ENCODE assay signal across 19 cellular contexts in the genomic region with DNA sequence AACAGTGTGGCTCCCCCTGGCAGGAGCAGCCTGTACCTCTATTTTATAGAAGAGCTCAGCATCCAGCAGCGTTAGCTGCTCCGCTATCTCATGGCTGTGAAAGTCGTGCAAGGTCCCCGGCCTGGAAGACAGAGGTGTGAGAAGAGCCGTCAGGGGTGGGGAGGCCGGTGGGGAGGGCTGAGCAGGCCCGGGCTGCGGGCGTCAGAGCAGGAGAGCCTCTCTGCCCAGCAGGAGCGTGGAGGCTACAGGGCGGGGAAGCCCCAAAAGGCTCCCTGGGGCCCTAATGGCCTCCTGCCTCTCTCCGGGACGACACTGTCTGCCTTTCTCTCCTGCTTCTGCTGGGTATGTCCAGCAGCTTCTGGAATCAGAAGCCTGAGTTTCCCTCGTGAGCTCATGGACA. TPM values are rescaled to one million over a fixed set of nuclear protein-coding genes. Genes with fewer than 3 reads are reported as not detected.
DNase-seq lines count a peak whose midpoint lies in the region; ATAC-seq and TF ChIP-seq lines count a peak whose summit lies in the region.
"Had no signal": no experiment of that assay in that cellular context is flagged by ENCODE, and none has a peak within 500 bp of the region (broad histone marks: within the 10 kb centered on the region; RNA-seq: fewer than 3 reads in every experiment).

No MANE protein-coding gene starts in this region.

- H3K27me3 ChIP-seq in right atrium auricular region, result no peaks in the 10 kb centered on the region
- H3K27me3 ChIP-seq: BE2C had no signal

- H3K9me3 ChIP-seq in right atrium auricular region, result no peaks in the 10 kb centered on the region
- H3K9me3 ChIP-seq: BE2C had no signal

- TF ChIP-seq CTCF in right atrium auricular region (IDR thresholded peaks at IDR 0.05), result no peak
- TF ChIP-seq CTCF in endothelial cell (IDR thresholded peaks at IDR 0.05; ENCODE audit: unreplicated experiment), result no peak

- H3K36me3 Mint-ChIP-seq in T-cell (peaks cover 26% of the 10 kb centered on the region), endothelial cell (ENCODE audit: low read depth, unreplicated experiment) (peaks cover 70% of the 10 kb centered on the region)
- peaks cover 86% of the 10 kb centered on the region for H3K36me3 Mint-ChIP-seq in stimulated activated memory B cell treated with anti-CD40 and anti-IgM and Interleukin-4, amounts not matched to agents 10 μg/mL and 1 μg/mL and 100 μg/mL, for 72 hours

- ATAC-seq in Right ventricle myocardium superior (ENCODE audit: poor library complexity), result no peak
- ATAC-seq in T-cell (replicated peaks in 1 of 4), result no peak
- no peak for ATAC-seq in stimulated activated memory B cell treated with anti-CD40 and anti-IgM and Interleukin-4, amounts not matched to agents 10 μg/mL and 1 μg/mL and 100 μg/mL, for 72 hours
- no peak for ATAC-seq in HG02623 (IDR thresholded peaks at IDR 0.05; ENCODE audit: unreplicated experiment)
- ATAC-seq: HepG2, Panc1 had no signal

- intact Hi-C loops in Right ventricle myocardium superior (cut with DNase I), result no loop called here

- POLR2A ChIA-PET in T-cell (lab: Charles Lee), result interaction anchor here in 1 of 2 donors (0.6 kb wide), 1 partner anchor 765 kb away, joined by 4 read pairs; no protein-coding TSS in a partner anchor

- H3K27me3 Mint-ChIP-seq in T-cell (no peaks in the 10 kb centered on the region), endothelial cell (ENCODE audit: unreplicated experiment) (peaks cover 37% of the 10 kb centered on the region)
- H3K27me3 Mint-ChIP-seq in stimulated activated memory B cell treated with anti-CD40 and anti-IgM and Interleukin-4, amounts not matched to agents 10 μg/mL and 1 μg/mL and 100 μg/mL, for 72 hours, result no peaks in the 10 kb centered on the region

- H3K4me1 ChIP-seq in right atrium auricular region, result peaks cover 0 to 23% of the 10 kb centered on the region in 2 donors
- H3K4me1 ChIP-seq: BE2C had no signal

- H3K4me3 ChIP-seq in right atrium auricular region, result no peak overlapping the region

- H3K36me3 ChIP-seq in right atrium auricular region, result peaks cover 38% of the 10 kb centered on the region

- H3K27ac Mint-ChIP-seq in T-cell (peak overlapping the region; percentile 22 to 79), endothelial cell (ENCODE audit: unreplicated experiment) (no peak overlapping the region)
- peak overlapping the region; percentile 79 for H3K27ac Mint-ChIP-seq in stimulated activated memory B cell treated with anti-CD40 and anti-IgM and Interleukin-4, amounts not matched to agents 10 μg/mL and 1 μg/mL and 100 μg/mL, for 72 hours

- DNase-seq in right atrium auricular region (ENCODE audit: low spot score) (no peak), Right ventricle myocardium superior (no peak), T-cell (no peak), endothelial cell (ENCODE audit: low spot score) (no peak), SKM-1 treated with dmso at 0.1 percent for 144 hours (lab: John Stamatoyannopoulos, UW; ENCODE audit: unreplicated experiment) (no peak), NCI-H524 (lab: John Stamatoyannopoulos, UW) (no peak)
- DNase-seq: BE2C, COR-L47, NCI-H1930, NCI-H2171, NCI-H446 treated with DMSO at 0.1 percent for 48 hours, NCI-H82, SIG-M5 had no signal

- H3K4me3 Mint-ChIP-seq in T-cell (no peak overlapping the region), endothelial cell (ENCODE audit: unreplicated experiment) (peak overlapping the region; percentile 74)
- H3K4me3 Mint-ChIP-seq in stimulated activated memory B cell treated with anti-CD40 and anti-IgM and Interleukin-4, amounts not matched to agents 10 μg/mL and 1 μg/mL and 100 μg/mL, for 72 hours, result no peak overlapping the region

- H3K9me3 Mint-ChIP-seq in T-cell, result no peaks in the 10 kb centered on the region
- H3K9me3 Mint-ChIP-seq in endothelial cell (ENCODE audit: unreplicated experiment), result no peaks in the 10 kb centered on the region
- no peaks in the 10 kb centered on the region for H3K9me3 Mint-ChIP-seq in stimulated activated memory B cell treated with anti-CD40 and anti-IgM and Interleukin-4, amounts not matched to agents 10 μg/mL and 1 μg/mL and 100 μg/mL, for 72 hours

- H3K4me1 Mint-ChIP-seq in T-cell (peaks cover 50 to 73% (median 51%) of the 10 kb centered on the region in 3 donors), endothelial cell (ENCODE audit: unreplicated experiment) (peaks cover 22% of the 10 kb centered on the region)
- H3K4me1 Mint-ChIP-seq in stimulated activated memory B cell treated with anti-CD40 and anti-IgM and Interleukin-4, amounts not matched to agents 10 μg/mL and 1 μg/mL and 100 μg/mL, for 72 hours, result peaks cover 65% of the 10 kb centered on the region

- CTCF ChIA-PET in T-cell (lab: Charles Lee), result interaction anchor here in 1 of 2 donors (0.6 to 0.8 kb wide), 2 partner anchors 13 to 822 kb away, joined by 3 to 7 read pairs; a partner anchor contains a TSS

- peak overlapping the region; percentile 56 to 67 for H3K27ac ChIP-seq in right atrium auricular region
- H3K27ac ChIP-seq: KMS-11 had no signal

RNA-seq across cellular contexts. Expression of a gene that starts 42.6 kb away (rescaled TPM):
- total RNA-seq in right atrium auricular region (not detected), Right ventricle myocardium superior (not detected), T-cell (not detected), endothelial cell (ENCODE audit: unreplicated experiment) (not detected)
- total RNA-seq: HepG2, MCF 10A had no signal

RNA-seq across cellular contexts. Expression of a gene that starts 56.8 kb away (rescaled TPM):
- total RNA-seq in right atrium auricular region (10 to 100 TPM; 21.2 to 37.8 TPM), Right ventricle myocardium superior (21.7 TPM), T-cell (10 to 100 TPM; 20.0 to 34.7 (median 32.0) TPM), endothelial cell (ENCODE audit: unreplicated experiment) (23.0 TPM)
